ENCODE assay signal across 30 cellular contexts in genomic region chr9:96178153-96178552, GRCh38.
"Had no signal": no experiment of that assay in that cellular context is flagged by ENCODE, and none has a peak within 500 bp of the region (broad histone marks: within the 10 kb centered on the region; RNA-seq: fewer than 3 reads in every experiment).

No MANE protein-coding gene starts in this region.

- H3K4me3 Mint-ChIP-seq: naive thymus-derived CD4-positive, alpha-beta T cell; natural killer cell treated with Interleukin-12 subunit alpha and Interleukin-12 subunit beta and Interleukin-15 and Interleukin-18, amount 100 ng/mL, for 72 hours; neural crest cell; stimulated activated naive B cell treated with anti-CD40 and anti-IgM and Interleukin-4, amounts not matched to agents 10 μg/mL and 1 μg/mL and 100 μg/mL, for 72 hours had no signal

- H3K4me1 Mint-ChIP-seq: naive thymus-derived CD4-positive, alpha-beta T cell; stimulated activated naive B cell treated with anti-CD40 and anti-IgM and Interleukin-4, amounts not matched to agents 10 μg/mL and 1 μg/mL and 100 μg/mL, for 72 hours had no signal

- H3K36me3 Mint-ChIP-seq: naive thymus-derived CD4-positive, alpha-beta T cell; natural killer cell treated with Interleukin-12 subunit alpha and Interleukin-12 subunit beta and Interleukin-15 and Interleukin-18, amount 100 ng/mL, for 72 hours; stimulated activated naive B cell treated with anti-CD40 and anti-IgM and Interleukin-4, amounts not matched to agents 10 μg/mL and 1 μg/mL and 100 μg/mL, for 72 hours had no signal

- H3K27me3 ChIP-seq: pancreas, stomach, upper lobe of right lung had no signal

- H3K4me1 ChIP-seq: lower lobe of right lung, pancreas, prostate gland, upper lobe of right lung had no signal

- H3K36me3 ChIP-seq: heart right ventricle, lower lobe of right lung, pancreas, prostate gland, stomach, thoracic aorta, tibial artery, upper lobe of right lung had no signal

- DNase-seq: heart right ventricle; hippocampal formation; kidney glomerular epithelial cell; left cardiac atrium; left ventricle myocardium superior; lower lobe of right lung; mammary epithelial cell; mesenchymal stem cell; midbrain; mucosa of descending colon; naive thymus-derived CD4-positive, alpha-beta T cell; pancreas; posterior cingulate gyrus; right cardiac atrium; stimulated activated CD4-positive, alpha-beta T cell treated with anti-CD3 and anti-CD28 coated beads, Interleukin-12 subunit alpha, Interleukin-12 subunit beta, amount 100 ng/mL, for 4 hours; stimulated activated CD4-positive, alpha-beta T cell treated with anti-CD3 and anti-CD28 coated beads, Interleukin-15, amount 100 ng/mL, for 24 hours; stimulated activated CD4-positive, alpha-beta T cell treated with anti-CD3 and anti-CD28 coated beads, Interleukin-2, amount 100 ng/mL, for 24 hours; stimulated activated CD4-positive, alpha-beta T cell treated with anti-CD3 and anti-CD28 coated beads, Interleukin-4, amount 100 ng/mL, for 1 hour; stimulated activated naive B cell treated with anti-CD40 and anti-IgM and Interleukin-4, amounts not matched to agents 10 μg/mL and 1 μg/mL and 100 μg/mL, for 72 hours; stimulated activated naive CD8-positive, alpha-beta T cell treated with anti-CD3 and anti-CD28 coated beads, Interleukin-15, Interleukin-2, amounts not matched to agents 100 U/mL and 50 U/mL, for 24 hours; stomach; tibial artery; trophoblast cell; upper lobe of right lung had no signal

- ATAC-seq: left cardiac atrium; left lobe of liver; left ventricle myocardium superior; naive thymus-derived CD4-positive, alpha-beta T cell; natural killer cell treated with Interleukin-12 subunit alpha and Interleukin-12 subunit beta and Interleukin-15 and Interleukin-18, amount 100 ng/mL, for 72 hours; stimulated activated naive B cell treated with anti-CD40 and anti-IgM and Interleukin-4, amounts not matched to agents 10 μg/mL and 1 μg/mL and 100 μg/mL, for 72 hours; stimulated activated naive CD8-positive, alpha-beta T cell treated with anti-CD3 and anti-CD28 coated beads, Interleukin-15, Interleukin-2, amounts not matched to agents 100 U/mL and 50 U/mL, for 24 hours had no signal

- H3K9me3 ChIP-seq: heart right ventricle, lower lobe of right lung, mucosa of descending colon, pancreas, prostate gland, stomach, thoracic aorta, tibial artery, upper lobe of right lung had no signal

- H3K9me3 Mint-ChIP-seq: natural killer cell treated with Interleukin-12 subunit alpha and Interleukin-12 subunit beta and Interleukin-15 and Interleukin-18, amount 100 ng/mL, for 72 hours; neural crest cell; stimulated activated naive B cell treated with anti-CD40 and anti-IgM and Interleukin-4, amounts not matched to agents 10 μg/mL and 1 μg/mL and 100 μg/mL, for 72 hours had no signal

- H3K27ac Mint-ChIP-seq: naive thymus-derived CD4-positive, alpha-beta T cell; natural killer cell treated with Interleukin-12 subunit alpha and Interleukin-12 subunit beta and Interleukin-15 and Interleukin-18, amount 100 ng/mL, for 72 hours; stimulated activated naive B cell treated with anti-CD40 and anti-IgM and Interleukin-4, amounts not matched to agents 10 μg/mL and 1 μg/mL and 100 μg/mL, for 72 hours had no signal

- H3K4me3 ChIP-seq: heart right ventricle, lower lobe of right lung, mucosa of descending colon, pancreas, prostate gland, skin epidermis, stomach, upper lobe of right lung had no signal

- H3K27ac ChIP-seq: heart right ventricle, lower lobe of right lung, pancreas, prostate gland, skin epidermis, thoracic aorta, tibial artery, upper lobe of right lung had no signal
